ENCODE assay signal across 8 cellular contexts in the genomic region with DNA sequence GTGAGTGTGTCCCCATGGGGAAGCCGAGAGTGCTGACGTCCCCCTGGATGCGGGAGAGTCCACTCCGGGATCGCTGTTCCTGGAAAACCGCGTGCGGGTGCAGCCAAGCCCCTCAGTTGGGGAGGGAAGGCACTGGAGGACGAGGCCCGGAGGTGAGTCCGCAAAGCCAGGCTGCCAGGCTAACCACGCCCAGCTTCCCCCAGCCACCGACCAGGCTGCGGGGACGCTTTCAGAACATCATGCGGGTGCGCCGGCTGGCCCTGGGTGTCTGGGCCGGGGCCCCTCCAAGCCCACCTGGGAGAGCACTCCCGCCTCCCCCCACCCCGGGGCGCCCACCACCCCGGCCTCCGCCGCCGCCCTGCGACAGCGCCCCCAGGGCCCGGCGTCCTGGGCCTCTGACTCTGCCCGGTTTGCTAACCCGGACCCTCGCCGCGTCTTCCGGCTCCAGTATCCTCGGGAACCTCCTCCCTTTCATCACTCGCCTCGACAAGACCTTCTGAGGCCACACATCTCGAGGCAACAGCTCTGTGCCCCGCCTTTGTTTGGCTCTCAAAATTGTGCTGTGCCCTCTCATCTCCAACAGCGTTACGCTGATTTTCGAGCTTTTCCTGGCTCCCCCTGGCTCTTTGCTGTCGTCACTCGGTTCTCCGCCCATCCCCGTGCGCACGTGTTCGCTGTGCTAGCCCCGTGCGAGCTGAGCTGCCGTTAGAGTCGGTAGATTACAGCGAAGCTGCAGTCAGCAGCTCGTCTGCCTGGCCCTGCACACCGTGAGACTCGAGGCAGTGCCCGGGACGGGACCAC. TPM values are rescaled to one million over a fixed set of nuclear protein-coding genes. Genes with fewer than 3 reads are reported as not detected.
DNase-seq lines count a peak whose midpoint lies in the region; ATAC-seq and TF ChIP-seq lines count a peak whose summit lies in the region.

No MANE protein-coding gene starts in this region.

- intact Hi-C loops in CD8-positive, alpha-beta T cell (cut with DNase I, micrococcal nuclease): loop anchor here (1.0 to 5.0 kb wide), 6 partner anchors 47 to 244 kb away; a partner anchor contains a TSS

- peak overlapping the region; percentile 49 for H3K4me3 ChIP-seq in CD8-positive, alpha-beta T cell (ENCODE audit: low read depth, low read length)
- H3K4me3 ChIP-seq in lung (no peak overlapping the region), MG63 (no peak overlapping the region)

- H3K36me3 Mint-ChIP-seq in CD8-positive, alpha-beta T cell: no peaks in the 10 kb centered on the region

- peaks cover 4% of the 10 kb centered on the region for H3K27me3 Mint-ChIP-seq in CD8-positive, alpha-beta T cell (ENCODE audit: low read depth)

- no peaks in the 10 kb centered on the region for H3K9me3 Mint-ChIP-seq in CD8-positive, alpha-beta T cell

- DNase-seq in CD8-positive, alpha-beta T cell: peak; percentile 22 to 83 (median 62)
- DNase-seq in activated CD4-positive, alpha-beta T cell treated with anti-CD3 and anti-CD28 coated beads for 24 hours (ENCODE audit: low read depth in 2 of 2): peak; percentile 27 to 31
- DNase-seq in cerebellum (ENCODE audit: low spot score): peak; percentile 73
- DNase-seq in lung (ENCODE audit: low spot score): peak; percentile 51
- DNase-seq in stimulated activated CD8-positive, alpha-beta memory T cell treated with anti-CD3 and anti-CD28 coated beads, Interleukin-12 subunit alpha, Interleukin-12 subunit beta, amount 100 ng/mL, for 4 hours (ENCODE audit: low read depth): peak; percentile 48
- DNase-seq in MG63: no peak

- no peaks in the 10 kb centered on the region for H3K36me3 ChIP-seq in CD8-positive, alpha-beta T cell (ENCODE audit: insufficient read depth, low read length)
- H3K36me3 ChIP-seq in lung (ENCODE audit: control insufficient read depth in 2 of 2, insufficient read depth in 2 of 2, low read length in 2 of 2) (no peaks in the 10 kb centered on the region), MG63 (no peaks in the 10 kb centered on the region)

- no peaks in the 10 kb centered on the region for H3K9me3 ChIP-seq in CD8-positive, alpha-beta T cell (ENCODE audit: low read length)
- H3K9me3 ChIP-seq in lung (ENCODE audit: control insufficient read depth in 2 of 2, insufficient read depth in 1 of 2, low read length in 1 of 2): no peaks in the 10 kb centered on the region
- H3K9me3 ChIP-seq in MG63: no peaks in the 10 kb centered on the region

- POLR2A ChIA-PET in CD8-positive, alpha-beta T cell (lab: Charles Lee): interaction anchor here (0.9 to 1.7 kb wide), 5 partner anchors 18 to 156 kb away, joined by 3 to 8 read pairs (median 5); a partner anchor contains a TSS

- 6 to 9% methylated on average over 58 to 61 of the region's 61 CpGs for WGBS in lung, 2 donors

- peak; percentile 97 for ATAC-seq in CD8-positive, alpha-beta T cell
- ATAC-seq in lung (ENCODE audit: insufficient read depth, low FRiP score): peak; percentile 46
- no peak for ATAC-seq in GM18868 (IDR thresholded peaks at IDR 0.05; ENCODE audit: unreplicated experiment)
- no peak for ATAC-seq in HG02840 (IDR thresholded peaks at IDR 0.05; ENCODE audit: low FRiP score, unreplicated experiment)

- peaks cover 7% of the 10 kb centered on the region for H3K4me1 ChIP-seq in CD8-positive, alpha-beta T cell (ENCODE audit: insufficient read depth, low read length)
- peaks cover 0 to 6% of the 10 kb centered on the region in 2 donors for H3K4me1 ChIP-seq in lung (ENCODE audit: control insufficient read depth in 2 of 2, insufficient read depth in 2 of 2, low read length in 2 of 2)

- H3K4me3 Mint-ChIP-seq in CD8-positive, alpha-beta T cell: peak overlapping the region; percentile 89

- no peaks in the 10 kb centered on the region for H3K27me3 ChIP-seq in CD8-positive, alpha-beta T cell (ENCODE audit: insufficient read depth, low read length)
- H3K27me3 ChIP-seq in lung (ENCODE audit: control insufficient read depth, insufficient read depth) (no peaks in the 10 kb centered on the region), MG63 (no peaks in the 10 kb centered on the region)

- no peak for TF ChIP-seq CTCF in CD8-positive, alpha-beta T cell (IDR thresholded peaks at IDR 0.05)
- no peak for TF ChIP-seq CTCF in lung (IDR thresholded peaks at IDR 0.05; ENCODE audit: control extremely low read depth, extremely low read depth)

- H3K27ac Mint-ChIP-seq in CD8-positive, alpha-beta T cell: peak overlapping the region; percentile 86

- CTCF ChIA-PET in CD8-positive, alpha-beta T cell (lab: Charles Lee): interaction anchor here (1.3 to 1.7 kb wide), 2 partner anchors 11 to 30 kb away, joined by 4 read pairs; no protein-coding TSS in a partner anchor

- peaks cover 8% of the 10 kb centered on the region for H3K4me1 Mint-ChIP-seq in CD8-positive, alpha-beta T cell (ENCODE audit: low read depth)

- peak overlapping the region; percentile 3 for H3K27ac ChIP-seq in CD8-positive, alpha-beta T cell (ENCODE audit: low read depth, low read length)
- H3K27ac ChIP-seq in lung (ENCODE audit: low read depth in 1 of 2, low read length in 1 of 2): no peak overlapping the region

RNA-seq across cellular contexts. Expression of a gene that starts 47.1 kb away (rescaled TPM):
- 10 to 100 TPM; 62.4 to 70.1 TPM for total RNA-seq in CD8-positive, alpha-beta T cell
- total RNA-seq in cerebellum (38.0 TPM), lung (10 to 100 TPM; 33.8 to 78.8 TPM)
- polyA plus RNA-seq in lung: 10 to 100 TPM; 52.0 to 52.5 TPM
- 41.4 and 59.6 TPM in 2 replicates for total RNA-seq in MG63 (2014; rRNA removed; shearing (Covaris generic); ENCODE audit: low replicate concordance)

Comparison
In these comparisons a context has a peak if more than half of its experiments do, and no peak if none do; other contexts are left out.
1. ATAC-seq: peak in CD8-positive, alpha-beta T cell (single experiment) and lung (single experiment); none in GM18868 (single experiment) and HG02840 (single experiment).